In genomic region chr14:64338616-64339316, GRCh38 we compare ENCODE assay signal across 8 cellular contexts. TPM values are rescaled to one million over a fixed set of nuclear protein-coding genes. Genes with fewer than 3 reads are reported as not detected.
DNase-seq lines count a peak whose midpoint lies in the region; ATAC-seq and TF ChIP-seq lines count a peak whose summit lies in the region.

No MANE protein-coding gene starts in this region.

- peaks cover 21% of the 10 kb centered on the region for H3K36me3 Mint-ChIP-seq in activated naive CD8-positive, alpha-beta T cell treated with anti-CD3 and anti-CD28 coated beads for 36 hours
- H3K36me3 Mint-ChIP-seq in osteocyte (ENCODE audit: unreplicated experiment), result peaks cover 4% of the 10 kb centered on the region

- H3K27ac Mint-ChIP-seq in activated naive CD8-positive, alpha-beta T cell treated with anti-CD3 and anti-CD28 coated beads for 36 hours, result peak overlapping the region; percentile 89
- H3K27ac Mint-ChIP-seq in osteocyte (ENCODE audit: unreplicated experiment), result peak overlapping the region; percentile 93

- 1% methylated on average over 43 of the region's 49 CpGs for WGBS in thymus

- no peaks in the 10 kb centered on the region for H3K36me3 ChIP-seq in thymus (ENCODE audit: control insufficient read depth, insufficient read depth)

- peak; percentile 99 for DNase-seq in NCI-H1105 (lab: John Stamatoyannopoulos, UW)
- DNase-seq in SKM-1 (lab: John Stamatoyannopoulos, UW; ENCODE audit: unreplicated experiment), result peak; percentile 65
- peak; percentile 90 for DNase-seq in activated naive CD8-positive, alpha-beta T cell treated with anti-CD3 and anti-CD28 coated beads for 36 hours
- peak; percentile 82 to 99 (median 95) for DNase-seq in head of caudate nucleus
- peak; percentile 96 for DNase-seq in osteocyte (ENCODE audit: extremely low spot score, unreplicated experiment)

- H3K27ac ChIP-seq in thymus (ENCODE audit: low read depth), result peak overlapping the region; percentile 33

- H3K9me3 Mint-ChIP-seq in activated naive CD8-positive, alpha-beta T cell treated with anti-CD3 and anti-CD28 coated beads for 36 hours, result peaks cover 11% of the 10 kb centered on the region
- peaks cover 8% of the 10 kb centered on the region for H3K9me3 Mint-ChIP-seq in osteocyte (ENCODE audit: unreplicated experiment)

- H3K27me3 Mint-ChIP-seq in activated naive CD8-positive, alpha-beta T cell treated with anti-CD3 and anti-CD28 coated beads for 36 hours, result no peaks in the 10 kb centered on the region
- no peaks in the 10 kb centered on the region for H3K27me3 Mint-ChIP-seq in osteocyte (ENCODE audit: unreplicated experiment)

- H3K4me3 ChIP-seq in thymus (ENCODE audit: low read length), result peak overlapping the region; percentile 78

- peaks cover 2% of the 10 kb centered on the region for H3K4me1 ChIP-seq in thymus (ENCODE audit: control insufficient read depth, insufficient read depth, low read length)

- H3K27me3 ChIP-seq in thymus (ENCODE audit: control insufficient read depth, insufficient read depth), result no peaks in the 10 kb centered on the region

- no peak for TF ChIP-seq CTCF in osteocyte (IDR thresholded peaks at IDR 0.05)

- H3K4me3 Mint-ChIP-seq in activated naive CD8-positive, alpha-beta T cell treated with anti-CD3 and anti-CD28 coated beads for 36 hours, result peak overlapping the region; percentile 93
- H3K4me3 Mint-ChIP-seq in osteocyte (ENCODE audit: unreplicated experiment), result peak overlapping the region; percentile 89

- intact Hi-C loops in head of caudate nucleus (cut with DNase I), result loop anchor here (2.0 kb wide), 1 partner anchor 50 kb away; the partner anchor contains the start of gene MTHFD1

- peaks cover 19% of the 10 kb centered on the region for H3K4me1 Mint-ChIP-seq in activated naive CD8-positive, alpha-beta T cell treated with anti-CD3 and anti-CD28 coated beads for 36 hours
- H3K4me1 Mint-ChIP-seq in osteocyte (ENCODE audit: unreplicated experiment), result peaks cover 14% of the 10 kb centered on the region

- TF ChIP-seq POLR2A in GM10847 (IDR thresholded peaks at IDR 0.05; ENCODE audit: extremely low read depth, insufficient read length), result peak; percentile 93

- ATAC-seq in HG02642 (IDR thresholded peaks at IDR 0.05; ENCODE audit: poor library complexity, unreplicated experiment), result peak; percentile 87

- H3K9me3 ChIP-seq in thymus (ENCODE audit: control insufficient read depth), result no peaks in the 10 kb centered on the region

RNA-seq across cellular contexts. Expression of gene ESR2, which starts 44.6 kb away (rescaled TPM):
- under 1 TPM; 0.95 to 0.96 TPM for total RNA-seq in activated naive CD8-positive, alpha-beta T cell treated with anti-CD3 and anti-CD28 coated beads for 36 hours
- 0.16 and 0.18 TPM in 2 replicates for total RNA-seq in osteocyte
- 2.3 TPM for polyA plus RNA-seq in thymus

RNA-seq across cellular contexts. Expression of gene MTHFD1, which starts 49.4 kb away (rescaled TPM):
- total RNA-seq in activated naive CD8-positive, alpha-beta T cell treated with anti-CD3 and anti-CD28 coated beads for 36 hours, result 100 to 1,000 TPM; 266 to 269 TPM
- 77.8 and 79.3 TPM in 2 replicates for total RNA-seq in osteocyte
- 18.8 TPM for polyA plus RNA-seq in thymus

Comparison
In these comparisons a context has a peak if more than half of its experiments do, and no peak if none do; other contexts are left out.
1. Peak in every context shown above with its lines: DNase-seq, ATAC-seq, H3K4me3 ChIP-seq and H3K27ac ChIP-seq.